1 cellular context compared by ENCODE assay signal in the genomic region with DNA sequence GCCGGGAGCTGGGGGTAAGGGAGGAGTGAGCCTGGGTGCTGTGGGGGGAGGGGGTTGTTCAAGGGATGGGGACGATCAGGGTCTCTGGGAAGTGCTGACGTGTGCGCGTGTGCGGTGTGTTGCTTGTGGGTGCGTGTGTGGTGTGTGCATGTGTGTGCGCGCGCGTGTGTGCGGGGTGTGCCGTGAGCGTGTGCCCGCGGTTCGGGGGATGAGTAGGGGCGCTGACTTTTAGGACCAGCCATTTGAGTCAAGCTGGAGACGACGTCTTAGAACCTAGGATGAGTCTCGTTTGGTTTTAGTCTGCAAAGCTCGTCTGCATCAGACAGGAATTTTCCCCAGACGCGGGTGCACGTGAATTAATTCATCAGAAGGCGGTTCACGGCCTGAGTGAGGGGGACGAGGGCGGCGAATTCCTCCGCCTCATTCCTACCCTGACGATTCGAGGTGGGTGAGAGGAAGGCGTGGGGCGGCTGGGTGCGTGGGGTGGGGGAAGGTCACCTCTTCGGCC.
TF ChIP-seq lines count a peak whose summit lies in the region.

No MANE protein-coding gene starts in this region.

TF ChIP-seq in SK-N-SH, 30 proteins besides CTCF, POLR2A, EP300 and RAD21 (continued from another document):
- TF ChIP-seq GABPA (IDR thresholded peaks at IDR 0.05; ENCODE audit: low read depth) (no peak), TCF12 (IDR thresholded peaks at IDR 0.05) (no peak), MXI1 (IDR thresholded peaks at IDR 0.05; ENCODE audit: low read depth, low read length) (no peak)
- TF ChIP-seq, protein P1, sequence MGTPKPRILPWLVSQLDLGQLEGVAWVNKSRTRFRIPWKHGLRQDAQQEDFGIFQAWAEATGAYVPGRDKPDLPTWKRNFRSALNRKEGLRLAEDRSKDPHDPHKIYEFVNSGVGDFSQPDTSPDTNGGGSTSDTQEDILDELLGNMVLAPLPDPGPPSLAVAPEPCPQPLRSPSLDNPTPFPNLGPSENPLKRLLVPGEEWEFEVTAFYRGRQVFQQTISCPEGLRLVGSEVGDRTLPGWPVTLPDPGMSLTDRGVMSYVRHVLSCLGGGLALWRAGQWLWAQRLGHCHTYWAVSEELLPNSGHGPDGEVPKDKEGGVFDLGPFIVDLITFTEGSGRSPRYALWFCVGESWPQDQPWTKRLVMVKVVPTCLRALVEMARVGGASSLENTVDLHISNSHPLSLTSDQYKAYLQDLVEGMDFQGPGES (IDR thresholded peaks at IDR 0.05; ENCODE audit: low read depth, low read length) = no peak
